ENCODE assay signal across 9 cellular contexts in genomic region chr1:109619405-109619654, GRCh38. TPM values are rescaled to one million over a fixed set of nuclear protein-coding genes. Genes with fewer than 3 reads are reported as not detected.
DNase-seq lines count a peak whose midpoint lies in the region; FAIRE-seq and TF ChIP-seq lines count a peak whose summit lies in the region.
"Had no signal": no experiment of that assay in that cellular context is flagged by ENCODE, and none has a peak within 500 bp of the region (broad histone marks: within the 10 kb centered on the region; RNA-seq: fewer than 3 reads in every experiment).

Gene GNAT2, minus strand, starts transcription at chr1:109619616. Its CDS starts 6,746 bp downstream, at chr1:109612870.

- H3K9me3 Mint-ChIP-seq in activated T-helper 2 cell treated with anti-CD3 and anti-CD28 coated beads, Interferon-gamma antibody, Interleukin-2, Interleukin-4, amounts not matched to agents 10 μg/mL and 5 μg/mL and 100 μg/mL, durations not matched to agents 14 hours and 24 hours and 36 hours = no peaks in the 10 kb centered on the region

- peak within 1 kb of the TSS; percentile 96 for H3K27ac Mint-ChIP-seq in activated T-helper 2 cell treated with anti-CD3 and anti-CD28 coated beads, Interferon-gamma antibody, Interleukin-2, Interleukin-4, amounts not matched to agents 10 μg/mL and 5 μg/mL and 100 μg/mL, durations not matched to agents 14 hours and 24 hours and 36 hours

- H3K36me3 Mint-ChIP-seq in activated T-helper 2 cell treated with anti-CD3 and anti-CD28 coated beads, Interferon-gamma antibody, Interleukin-2, Interleukin-4, amounts not matched to agents 10 μg/mL and 5 μg/mL and 100 μg/mL, durations not matched to agents 14 hours and 24 hours and 36 hours (ENCODE audit: low read depth) = no peaks in the 10 kb centered on the region

- H3K27ac ChIP-seq in stomach smooth muscle (ENCODE audit: low read length) = peak within 1 kb of the TSS; percentile 64

- DNase-seq in NCI-H146 treated with DMSO at 0.1 percent for 48 hours (lab: John Stamatoyannopoulos, UW; ENCODE audit: unreplicated experiment) (peak; percentile 38), NCI-H146 (lab: John Stamatoyannopoulos, UW) (no peak), midbrain (lab: John Stamatoyannopoulos, UW) (no peak), H54 (ENCODE audit: insufficient read length, low spot score) (no peak)
- DNase-seq in activated T-helper 2 cell treated with anti-CD3 and anti-CD28 coated beads, Interferon-gamma antibody, Interleukin-2, Interleukin-4, amounts not matched to agents 10 μg/mL and 5 μg/mL and 100 μg/mL, durations not matched to agents 14 hours and 24 hours and 36 hours (ENCODE audit: low spot score) = no peak
- DNase-seq in activated effector memory CD4-positive, alpha-beta T cell treated with Interleukin-2 at 50 U/mL for 16 hours = no peak

- no peaks in the 10 kb centered on the region for H3K27me3 Mint-ChIP-seq in activated T-helper 2 cell treated with anti-CD3 and anti-CD28 coated beads, Interferon-gamma antibody, Interleukin-2, Interleukin-4, amounts not matched to agents 10 μg/mL and 5 μg/mL and 100 μg/mL, durations not matched to agents 14 hours and 24 hours and 36 hours (ENCODE audit: low read depth)

- FAIRE-seq in H54 (lab: Jason Lieb, UNC) = no peak
- FAIRE-seq: A204.1 had no signal

- peaks cover 46% of the 10 kb centered on the region for H3K4me1 ChIP-seq in stomach smooth muscle (ENCODE audit: control insufficient read depth, insufficient read depth, low read length)

- peak within 1 kb of the TSS; percentile 77 for H3K4me3 ChIP-seq in iPS-18c (ENCODE audit: insufficient read depth, low read depth, low read length)
- H3K4me3 ChIP-seq in stomach smooth muscle (ENCODE audit: low read length in 2 of 2) = peak within 1 kb of the TSS; percentile 88 to 89

- TF ChIP-seq POLR2A in H54 (IDR thresholded peaks at IDR 0.05; ENCODE audit: low read depth, low read length) = no peak

- no peaks in the 10 kb centered on the region for H3K36me3 ChIP-seq in stomach smooth muscle (ENCODE audit: control insufficient read depth in 2 of 2, insufficient read depth in 2 of 2, low read length in 2 of 2)

- H3K9me3 ChIP-seq in iPS-18c (ENCODE audit: control insufficient read depth, insufficient read depth, low read length) (no peaks in the 10 kb centered on the region), stomach smooth muscle (ENCODE audit: control insufficient read depth in 2 of 2, low read length in 2 of 2) (no peaks in the 10 kb centered on the region)

- peak within 1 kb of the TSS; percentile 93 for H3K4me3 Mint-ChIP-seq in activated T-helper 2 cell treated with anti-CD3 and anti-CD28 coated beads, Interferon-gamma antibody, Interleukin-2, Interleukin-4, amounts not matched to agents 10 μg/mL and 5 μg/mL and 100 μg/mL, durations not matched to agents 14 hours and 24 hours and 36 hours (ENCODE audit: low read depth)

- intact Hi-C loops in activated T-helper 2 cell treated with anti-CD3 and anti-CD28 coated beads, Interferon-gamma antibody, Interleukin-2, Interleukin-4, amounts not matched to agents 10 μg/mL and 5 μg/mL and 100 μg/mL, durations not matched to agents 14 hours and 24 hours and 36 hours (cut with micrococcal nuclease) = loop anchor here (5.0 kb wide), 2 partner anchors 137 to 192 kb away; partner anchors contain the start of genes ATXN7L2 and PSMA5

- H3K4me1 Mint-ChIP-seq in activated T-helper 2 cell treated with anti-CD3 and anti-CD28 coated beads, Interferon-gamma antibody, Interleukin-2, Interleukin-4, amounts not matched to agents 10 μg/mL and 5 μg/mL and 100 μg/mL, durations not matched to agents 14 hours and 24 hours and 36 hours (ENCODE audit: low read depth) = peaks cover 63% of the 10 kb centered on the region

- peak within 1 kb of the TSS; percentile 64 to 86 for H3K9ac ChIP-seq in stomach smooth muscle (ENCODE audit: low read length in 2 of 2)

- no peaks in the 10 kb centered on the region for H3K27me3 ChIP-seq in stomach smooth muscle (ENCODE audit: control insufficient read depth in 1 of 2, insufficient read depth in 2 of 2, low read length in 2 of 2)

RNA-seq across cellular contexts. Expression of gene GNAT2, which starts in this region (rescaled TPM):
- total RNA-seq in activated T-helper 2 cell treated with anti-CD3 and anti-CD28 coated beads, Interferon-gamma antibody, Interleukin-2, Interleukin-4, amounts not matched to agents 10 μg/mL and 5 μg/mL and 100 μg/mL, durations not matched to agents 14 hours and 24 hours and 36 hours = 0.18 TPM in 1 of 2 replicates, not detected in the other
